In the genomic region with DNA sequence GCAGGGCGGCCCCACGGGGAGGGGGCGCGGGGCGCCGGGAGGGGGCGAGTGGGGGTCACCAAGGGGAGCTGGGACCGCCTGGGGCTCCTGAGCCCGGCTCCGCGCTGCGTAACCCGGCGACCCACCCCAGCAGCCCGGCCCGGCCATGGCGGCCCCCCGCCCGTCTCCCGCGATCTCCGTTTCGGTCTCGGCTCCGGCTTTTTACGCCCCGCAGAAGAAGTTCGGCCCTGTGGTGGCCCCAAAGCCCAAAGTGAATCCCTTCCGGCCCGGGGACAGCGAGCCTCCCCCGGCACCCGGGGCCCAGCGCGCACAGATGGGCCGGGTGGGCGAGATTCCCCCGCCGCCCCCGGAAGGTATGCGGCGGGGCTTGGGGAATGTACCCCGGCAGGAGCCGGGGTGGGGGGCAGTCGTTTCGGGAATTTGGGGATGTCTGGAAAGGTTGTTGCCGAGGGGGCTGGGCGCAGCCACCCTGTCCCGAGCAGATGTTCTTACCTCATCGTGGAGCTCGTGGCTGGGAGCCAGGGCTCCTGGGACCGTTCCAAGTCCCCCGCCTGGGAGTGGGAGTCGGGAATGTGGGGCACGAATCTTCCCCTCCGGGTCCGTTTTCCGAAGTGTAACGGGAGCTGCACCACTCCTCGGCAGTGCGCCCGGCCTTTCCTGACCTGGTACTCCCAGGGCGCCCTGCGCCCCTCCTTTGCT, we compare ENCODE assay signal across 8 cellular contexts. TPM values are rescaled to one million over a fixed set of nuclear protein-coding genes. Genes with fewer than 3 reads are reported as not detected.
DNase-seq lines count a peak whose midpoint lies in the region; ATAC-seq and TF ChIP-seq lines count a peak whose summit lies in the region.

No MANE protein-coding gene starts in this region.

- H3K9me3 ChIP-seq in DOHH2 (ENCODE audit: control insufficient read depth, insufficient read depth, low read length), result no peaks in the 10 kb centered on the region
- no peaks in the 10 kb centered on the region for H3K9me3 ChIP-seq in cardiac muscle cell (ENCODE audit: low read depth)
- H3K9me3 ChIP-seq in parathyroid adenoma (ENCODE audit: control insufficient read depth, low read length), result no peaks in the 10 kb centered on the region

- peak overlapping the region; percentile 72 for H2AFZ ChIP-seq in parathyroid adenoma

- no peak for DNase-seq in HL-60 (ENCODE audit: low read depth in 1 of 2, low spot score in 1 of 2)
- DNase-seq in activated T-cell treated with anti-CD3 and anti-CD28 coated beads, Interleukin-2, amount 50 U/mL, for 72 hours, result peak; percentile 42 to 55
- DNase-seq in cardiac muscle cell (ENCODE audit: low read depth in 1 of 2, low spot score in 1 of 2), result peak; percentile 68 to 91
- no peak for DNase-seq in germinal center (ENCODE audit: low spot score)
- DNase-seq in cerebellar cortex (ENCODE audit: low spot score), result no peak

- H3K79me2 ChIP-seq in DOHH2 (ENCODE audit: control insufficient read depth, low read length) (no peaks in the 10 kb centered on the region), parathyroid adenoma (peaks cover 5% of the 10 kb centered on the region)

- H3K9ac ChIP-seq in parathyroid adenoma, result peak overlapping the region; percentile 99

- no peaks in the 10 kb centered on the region for H3F3A ChIP-seq in DOHH2 (ENCODE audit: control insufficient read depth, insufficient read depth)

- H3K4me1 Mint-ChIP-seq in activated T-cell treated with anti-CD3 and anti-CD28 coated beads, Interleukin-2, amount 50 U/mL, for 72 hours (ENCODE audit: low read depth), result peaks cover 26% of the 10 kb centered on the region

- H3K4me2 ChIP-seq in DOHH2 (ENCODE audit: low read length) (peak overlapping the region; percentile 98), parathyroid adenoma (ENCODE audit: low read length) (peak overlapping the region; percentile 76)

- peak overlapping the region; percentile 98 for H3K4me3 ChIP-seq in DOHH2 (ENCODE audit: low read length)
- peak overlapping the region; percentile 75 for H3K4me3 ChIP-seq in HL-60 (replicated peaks; ENCODE audit: insufficient read depth, low read length)
- peak overlapping the region; percentile 94 for H3K4me3 ChIP-seq in cardiac muscle cell
- peak overlapping the region; percentile 89 for H3K4me3 ChIP-seq in parathyroid adenoma (ENCODE audit: low read depth, low read length)

- peak overlapping the region; percentile 52 to 71 for H3K4me3 Mint-ChIP-seq in activated T-cell treated with anti-CD3 and anti-CD28 coated beads, Interleukin-2, amount 50 U/mL, for 72 hours

- no peaks in the 10 kb centered on the region for H3K9me2 ChIP-seq in DOHH2 (replicated peaks; ENCODE audit: control insufficient read depth, low read length)

- no peak for TF ChIP-seq CTCF in DOHH2 (IDR thresholded peaks at IDR 0.05; ENCODE audit: low read depth, low read length, poor library complexity, severe bottlenecking)
- TF ChIP-seq CTCF in HL-60 (IDR thresholded peaks at IDR 0.05; ENCODE audit: insufficient read depth, low read length), result no peak
- TF ChIP-seq CTCF in cardiac muscle cell (IDR thresholded peaks at IDR 0.05; ENCODE audit: low read depth, low read length), result no peak
- TF ChIP-seq CTCF in parathyroid adenoma (IDR thresholded peaks at IDR 0.05), result no peak

- H3K27me3 ChIP-seq in DOHH2 (ENCODE audit: control insufficient read depth, low read length), result peaks cover 17% of the 10 kb centered on the region
- no peaks in the 10 kb centered on the region for H3K27me3 ChIP-seq in HL-60 (ENCODE audit: insufficient read depth, poor library complexity, severe bottlenecking)
- no peaks in the 10 kb centered on the region for H3K27me3 ChIP-seq in cardiac muscle cell
- no peaks in the 10 kb centered on the region for H3K27me3 ChIP-seq in parathyroid adenoma (ENCODE audit: control insufficient read depth, insufficient read depth, low read length)

- H3K27me3 Mint-ChIP-seq in activated T-cell treated with anti-CD3 and anti-CD28 coated beads, Interleukin-2, amount 50 U/mL, for 72 hours (ENCODE audit: low read depth), result no peaks in the 10 kb centered on the region

- no peaks in the 10 kb centered on the region for H3K36me3 Mint-ChIP-seq in activated T-cell treated with anti-CD3 and anti-CD28 coated beads, Interleukin-2, amount 50 U/mL, for 72 hours (ENCODE audit: insufficient read depth in 2 of 2)

- H3K36me3 ChIP-seq in DOHH2 (ENCODE audit: control insufficient read depth, low read length) (no peaks in the 10 kb centered on the region), cardiac muscle cell (no peaks in the 10 kb centered on the region), parathyroid adenoma (ENCODE audit: control insufficient read depth, insufficient read depth, low read length) (no peaks in the 10 kb centered on the region)

- no peak overlapping the region for H3K27ac Mint-ChIP-seq in activated T-cell treated with anti-CD3 and anti-CD28 coated beads, Interleukin-2, amount 50 U/mL, for 72 hours

- H4K20me1 ChIP-seq in DOHH2 (ENCODE audit: control insufficient read depth, insufficient read depth, low read depth, low read length), result peaks cover 6% of the 10 kb centered on the region; the same call in 1 of the 2 replicates

- H3K4me1 ChIP-seq in DOHH2 (ENCODE audit: control insufficient read depth, low read length), result peaks cover 20% of the 10 kb centered on the region
- peaks cover 18% of the 10 kb centered on the region for H3K4me1 ChIP-seq in cardiac muscle cell (ENCODE audit: low read depth)
- peaks cover 22% of the 10 kb centered on the region for H3K4me1 ChIP-seq in parathyroid adenoma

- peak; percentile 22 for ATAC-seq in GM21390 (IDR thresholded peaks at IDR 0.05; ENCODE audit: unreplicated experiment)
- ATAC-seq in activated T-cell treated with anti-CD3 and anti-CD28 coated beads, Interleukin-2, amount 50 U/mL, for 72 hours (replicated peaks in 1 of 2), result peak; percentile 4 to 13

- H3K9me3 Mint-ChIP-seq in activated T-cell treated with anti-CD3 and anti-CD28 coated beads, Interleukin-2, amount 50 U/mL, for 72 hours, result no peaks in the 10 kb centered on the region

- H3K27ac ChIP-seq in DOHH2 (ENCODE audit: low read depth, low read length), result no peak overlapping the region
- H3K27ac ChIP-seq in HL-60 (replicated peaks), result peak overlapping the region; percentile 88
- peak overlapping the region; percentile 99 for H3K27ac ChIP-seq in cardiac muscle cell
- H3K27ac ChIP-seq in parathyroid adenoma, result peak overlapping the region; percentile 87

RNA-seq across cellular contexts. Expression of gene ZYX, which starts 0.4 kb away (rescaled TPM):
- total RNA-seq in activated T-cell treated with anti-CD3 and anti-CD28 coated beads, Interleukin-2, amount 50 U/mL, for 72 hours, result 100 to 1,000 TPM; 121 to 129 TPM
- 43.6 and 57.2 TPM in 2 replicates for total RNA-seq in cardiac muscle cell
- 98.4 and 101 TPM in 2 replicates for polyA plus RNA-seq in cardiac muscle cell

RNA-seq across cellular contexts. Expression of gene FAM131B, which starts 19.1 kb away (rescaled TPM):
- total RNA-seq in activated T-cell treated with anti-CD3 and anti-CD28 coated beads, Interleukin-2, amount 50 U/mL, for 72 hours, result 1 to 10 TPM; 3.1 TPM
- 0.71 and 3.0 TPM in 2 replicates for total RNA-seq in cardiac muscle cell
- 0.14 and 0.26 TPM in 2 replicates for polyA plus RNA-seq in cardiac muscle cell

RNA-seq across cellular contexts. Expression of gene EPHA1, which starts 27.1 kb away (rescaled TPM):
- total RNA-seq in activated T-cell treated with anti-CD3 and anti-CD28 coated beads, Interleukin-2, amount 50 U/mL, for 72 hours, result 1 to 10 TPM; 2.2 to 4.2 TPM
- total RNA-seq in cardiac muscle cell, result 0.30 TPM in 1 of 2 replicates, not detected in the other
- 1.8 and 2.7 TPM in 2 replicates for polyA plus RNA-seq in cardiac muscle cell

Comparison
In these comparisons a context has a peak if more than half of its experiments do, and no peak if none do; other contexts are left out.
1. DNase-seq: peak in activated T-cell treated with anti-CD3 and anti-CD28 coated beads, Interleukin-2, amount 50 U/mL, for 72 hours (2 of 2) and cardiac muscle cell (2 of 2); none in HL-60 (0 of 2), germinal center (single experiment) and cerebellar cortex (single experiment).
2. Peak in every context shown above with its lines, with median percentiles within 50 percentile points of each other: H3K4me3 ChIP-seq.